Comparison of ENCODE assay signal across 37 cellular contexts in the genomic region with DNA sequence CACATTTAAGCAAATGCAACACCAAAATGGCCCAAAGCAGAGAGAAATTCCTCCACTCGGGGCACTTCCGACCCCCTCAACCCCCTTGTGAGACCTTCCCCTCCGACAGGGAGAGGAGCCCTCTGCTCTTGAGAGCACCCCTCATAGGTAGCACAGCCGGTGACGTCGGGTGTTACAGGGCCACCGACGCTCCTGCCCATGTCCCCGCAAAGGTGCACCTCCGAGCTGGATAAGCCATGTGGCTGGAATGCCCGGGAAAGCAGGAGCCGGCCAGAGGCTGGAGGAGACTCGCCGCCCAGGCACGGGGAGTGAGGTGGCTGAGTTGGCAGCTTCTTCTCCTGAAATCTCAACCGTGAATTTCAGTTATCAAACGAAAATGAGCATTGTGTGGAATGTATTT.
"Had no signal": no experiment of that assay in that cellular context is flagged by ENCODE, and none has a peak within 500 bp of the region (broad histone marks: within the 10 kb centered on the region; RNA-seq: fewer than 3 reads in every experiment).

No MANE protein-coding gene starts in this region.

- H3K4me3 ChIP-seq: adrenal gland, coronary artery, dorsolateral prefrontal cortex, gastrocnemius medialis, heart left ventricle had no signal

- H3K27ac ChIP-seq: adrenal gland, brain microvascular endothelial cell, coronary artery, dorsolateral prefrontal cortex, foreskin keratinocyte, gastrocnemius medialis, heart left ventricle, WERI-Rb-1 had no signal

- H3K36me3 ChIP-seq: adrenal gland, brain microvascular endothelial cell, gastrocnemius medialis, WERI-Rb-1 had no signal

- H3K4me3 Mint-ChIP-seq: activated B cell treated with CpG ODN at 0.5 μM for 24 hours; activated CD8-positive, alpha-beta memory T cell treated with anti-CD3 and anti-CD28 coated beads, Interleukin-2, amount 10 ng/mL, durations not matched to agents 7 days and 5 days; activated CD8-positive, alpha-beta T cell treated with anti-CD3 and anti-CD28 coated beads, Interleukin-2, amount 10 ng/mL, durations not matched to agents 7 days and 5 days; activated naive CD4-positive, alpha-beta T cell treated with anti-CD3 and anti-CD28 coated beads for 36 hours; activated naive CD4-positive, alpha-beta T cell treated with anti-CD3 and anti-CD28 coated beads, Interleukin-2, amount 50 U/mL, for 24 hours; activated naive CD8-positive, alpha-beta T cell treated with anti-CD3 and anti-CD28 coated beads for 36 hours; activated naive CD8-positive, alpha-beta T cell treated with anti-CD3 and anti-CD28 coated beads, Interleukin-2, amount 50 U/mL, for 24 hours; activated T-helper 1 cell treated with anti-CD3 and anti-CD28 coated beads, Interleukin-12 subunit alpha, Interleukin-12 subunit beta, Interleukin-2, Interleukin-4 antibody, amounts not matched to agents 30 ng/mL and 10 ng/mL and 1 ng/mL, durations not matched to agents 14 hours and 24 hours and 36 hours; central memory CD8-positive, alpha-beta T cell; dendritic cell treated with granulocyte-macrophage colony-stimulating factor and Interleukin-4, amounts not matched to agents 40 ng/mL and 50 ng/mL, for 4 days; endodermal cell; T-helper 17 cell; T-helper 2 cell treated with Interferon-gamma antibody and Interleukin-4, amounts not matched to agents 5 μg/mL and 100 μg/mL, for 36 hours had no signal

- H3K9me3 ChIP-seq: adrenal gland, gastrocnemius medialis, heart left ventricle had no signal

- H3K9me3 Mint-ChIP-seq: activated B cell treated with CpG ODN at 0.5 μM for 24 hours; activated naive CD4-positive, alpha-beta T cell treated with anti-CD3 and anti-CD28 coated beads for 36 hours; activated naive CD4-positive, alpha-beta T cell treated with anti-CD3 and anti-CD28 coated beads, Interleukin-2, amount 50 U/mL, for 24 hours; activated naive CD8-positive, alpha-beta T cell treated with anti-CD3 and anti-CD28 coated beads for 36 hours; activated naive CD8-positive, alpha-beta T cell treated with anti-CD3 and anti-CD28 coated beads, Interleukin-2, amount 50 U/mL, for 24 hours; activated T-helper 1 cell treated with anti-CD3 and anti-CD28 coated beads, Interleukin-12 subunit alpha, Interleukin-12 subunit beta, Interleukin-2, Interleukin-4 antibody, amounts not matched to agents 30 ng/mL and 10 ng/mL and 1 ng/mL, durations not matched to agents 14 hours and 24 hours and 36 hours; activated T-helper 2 cell treated with anti-CD3 and anti-CD28 coated beads, Interferon-gamma antibody, Interleukin-2, Interleukin-4, amounts not matched to agents 10 μg/mL and 5 μg/mL and 100 μg/mL, durations not matched to agents 14 hours and 24 hours and 36 hours; central memory CD8-positive, alpha-beta T cell; dendritic cell treated with granulocyte-macrophage colony-stimulating factor and Interleukin-4, amounts not matched to agents 40 ng/mL and 50 ng/mL, for 4 days; endodermal cell; T-helper 2 cell treated with Interferon-gamma antibody and Interleukin-4, amounts not matched to agents 5 μg/mL and 100 μg/mL, for 36 hours had no signal

- H3K27ac Mint-ChIP-seq: activated B cell treated with CpG ODN at 0.5 μM for 24 hours; activated CD8-positive, alpha-beta memory T cell treated with anti-CD3 and anti-CD28 coated beads, Interleukin-2, amount 10 ng/mL, durations not matched to agents 7 days and 5 days; activated CD8-positive, alpha-beta T cell treated with anti-CD3 and anti-CD28 coated beads, Interleukin-2, amount 10 ng/mL, durations not matched to agents 7 days and 5 days; activated naive CD4-positive, alpha-beta T cell treated with anti-CD3 and anti-CD28 coated beads for 36 hours; activated naive CD4-positive, alpha-beta T cell treated with anti-CD3 and anti-CD28 coated beads, Interleukin-2, amount 50 U/mL, for 24 hours; activated naive CD8-positive, alpha-beta T cell treated with anti-CD3 and anti-CD28 coated beads for 36 hours; activated naive CD8-positive, alpha-beta T cell treated with anti-CD3 and anti-CD28 coated beads, Interleukin-2, amount 50 U/mL, for 24 hours; activated T-helper 1 cell treated with anti-CD3 and anti-CD28 coated beads, Interleukin-12 subunit alpha, Interleukin-12 subunit beta, Interleukin-2, Interleukin-4 antibody, amounts not matched to agents 30 ng/mL and 10 ng/mL and 1 ng/mL, durations not matched to agents 14 hours and 24 hours and 36 hours; activated T-helper 2 cell treated with anti-CD3 and anti-CD28 coated beads, Interferon-gamma antibody, Interleukin-2, Interleukin-4, amounts not matched to agents 10 μg/mL and 5 μg/mL and 100 μg/mL, durations not matched to agents 14 hours and 24 hours and 36 hours; dendritic cell treated with granulocyte-macrophage colony-stimulating factor and Interleukin-4, amounts not matched to agents 40 ng/mL and 50 ng/mL, for 4 days; endodermal cell; T-helper 17 cell; T-helper 2 cell treated with Interferon-gamma antibody and Interleukin-4, amounts not matched to agents 5 μg/mL and 100 μg/mL, for 36 hours had no signal

- DNase-seq: activated B cell treated with CpG ODN at 0.5 μM for 24 hours; activated CD4-positive, alpha-beta T cell treated with anti-CD3 and anti-CD28 coated beads for 48 hours; activated CD4-positive, alpha-beta T cell treated with anti-CD3 and anti-CD28 coated beads, Interleukin-2, amount 50 U/mL, for 1 hour; activated CD4-positive, alpha-beta T cell treated with anti-CD3 and anti-CD28 coated beads, Interleukin-2, amount 50 U/mL, for 48 hours; activated CD8-positive, alpha-beta memory T cell treated with anti-CD3 and anti-CD28 coated beads, Interleukin-2, amount 10 ng/mL, durations not matched to agents 7 days and 5 days; activated CD8-positive, alpha-beta memory T cell treated with anti-CD3 and anti-CD28 coated beads, Interleukin-2, amount 50 U/mL, for 4 hours; activated CD8-positive, alpha-beta T cell treated with anti-CD3 and anti-CD28 coated beads, Interleukin-2, amount 10 ng/mL, durations not matched to agents 7 days and 5 days; activated effector memory CD4-positive, alpha-beta T cell treated with anti-CD3 and anti-CD28 coated beads, Interleukin-2, amount 50 U/mL, for 16 hours; activated naive CD4-positive, alpha-beta T cell treated with anti-CD3 and anti-CD28 coated beads for 36 hours; activated naive CD8-positive, alpha-beta T cell treated with anti-CD3 and anti-CD28 coated beads for 36 hours; activated naive CD8-positive, alpha-beta T cell treated with anti-CD3 and anti-CD28 coated beads, Interleukin-2, amount 50 U/mL, for 24 hours; activated T-cell treated with anti-CD3 and anti-CD28 coated beads, Interleukin-2, amount 50 U/mL, for 1 hour; activated T-cell treated with anti-CD3 and anti-CD28 coated beads, Interleukin-2, amount 50 U/mL, for 48 hours; adrenal gland; amygdala; aorta; brain microvascular endothelial cell; dorsolateral prefrontal cortex; effector memory CD4-positive, alpha-beta T cell; endodermal cell; foreskin keratinocyte; gastrocnemius medialis; glutamatergic neuron; heart left ventricle; T-helper 1 cell; T-helper 17 cell; T1000; WERI-Rb-1 had no signal

- ATAC-seq: activated CD4-positive, CD25-positive, alpha-beta regulatory T cell treated with anti-CD3 and anti-CD28 coated beads, Interleukin-2, amount 50 U/mL, for 24 hours; activated CD8-positive, alpha-beta memory T cell treated with anti-CD3 and anti-CD28 coated beads, Interleukin-2, amount 10 ng/mL, durations not matched to agents 7 days and 5 days; activated CD8-positive, alpha-beta T cell treated with anti-CD3 and anti-CD28 coated beads, Interleukin-2, amount 10 ng/mL, durations not matched to agents 7 days and 5 days; activated naive CD8-positive, alpha-beta T cell treated with anti-CD3 and anti-CD28 coated beads, Interleukin-2, amount 50 U/mL, for 24 hours; esophagus mucosa; foreskin keratinocyte; gastrocnemius medialis; heart left ventricle; T-helper 17 cell had no signal

- H3K36me3 Mint-ChIP-seq: activated CD8-positive, alpha-beta memory T cell treated with anti-CD3 and anti-CD28 coated beads, Interleukin-2, amount 10 ng/mL, durations not matched to agents 7 days and 5 days; activated naive CD4-positive, alpha-beta T cell treated with anti-CD3 and anti-CD28 coated beads, Interleukin-2, amount 50 U/mL, for 24 hours; activated naive CD8-positive, alpha-beta T cell treated with anti-CD3 and anti-CD28 coated beads for 36 hours had no signal

- H3K4me1 Mint-ChIP-seq: activated B cell treated with CpG ODN at 0.5 μM for 24 hours; activated CD8-positive, alpha-beta memory T cell treated with anti-CD3 and anti-CD28 coated beads, Interleukin-2, amount 10 ng/mL, durations not matched to agents 7 days and 5 days; activated naive CD4-positive, alpha-beta T cell treated with anti-CD3 and anti-CD28 coated beads, Interleukin-2, amount 50 U/mL, for 24 hours; activated naive CD8-positive, alpha-beta T cell treated with anti-CD3 and anti-CD28 coated beads for 36 hours; activated naive CD8-positive, alpha-beta T cell treated with anti-CD3 and anti-CD28 coated beads, Interleukin-2, amount 50 U/mL, for 24 hours; T-helper 17 cell had no signal

- H3K4me1 ChIP-seq: adrenal gland, foreskin keratinocyte, gastrocnemius medialis had no signal
